In genomic region chr7:107838024-107838423, GRCh38 we compare ENCODE assay signal across 38 cellular contexts. TPM values are rescaled to one million over a fixed set of nuclear protein-coding genes. Genes with fewer than 3 reads are reported as not detected.
"Had no signal": no experiment of that assay in that cellular context is flagged by ENCODE, and none has a peak within 500 bp of the region (broad histone marks: within the 10 kb centered on the region; RNA-seq: fewer than 3 reads in every experiment).

No MANE protein-coding gene starts in this region.

- DNase-seq: activated B cell treated with CpG ODN at 0.5 μM for 24 hours; activated CD4-positive, alpha-beta memory T cell treated with anti-CD3 and anti-CD28 coated beads for 36 hours; activated CD4-positive, alpha-beta T cell treated with anti-CD3 and anti-CD28 coated beads for 4 hours; activated CD4-positive, alpha-beta T cell treated with anti-CD3 and anti-CD28 coated beads, Interleukin-2, amount 10 ng/mL, durations not matched to agents 24 days and 14 days; activated CD4-positive, alpha-beta T cell treated with anti-CD3 and anti-CD28 coated beads, Interleukin-2, amount 50 U/mL, for 1 hour; activated CD4-positive, alpha-beta T cell treated with anti-CD3 and anti-CD28 coated beads, Interleukin-2, amount 50 U/mL, for 4 hours; activated CD4-positive, CD25-positive, alpha-beta regulatory T cell treated with anti-CD3 and anti-CD28 coated beads, Interleukin-2, amount 50 U/mL, for 72 hours; activated CD8-positive, alpha-beta memory T cell treated with anti-CD3 and anti-CD28 coated beads, Interleukin-2, amount 50 U/mL, for 4 hours; activated CD8-positive, alpha-beta T cell treated with anti-CD3 and anti-CD28 coated beads for 36 hours; activated effector memory CD4-positive, alpha-beta T cell treated with anti-CD3 and anti-CD28 coated beads, Interleukin-2, amount 50 U/mL, for 16 hours; activated gamma-delta T cell treated with Interleukin-2 at 50 U/mL for 16 hours; activated naive CD4-positive, alpha-beta T cell; activated naive CD4-positive, alpha-beta T cell treated with anti-CD3 and anti-CD28 coated beads, Interleukin-2, amount 10 ng/mL, durations not matched to agents 7 days and 5 days; activated naive CD8-positive, alpha-beta T cell treated with anti-CD3 and anti-CD28 coated beads for 36 hours; activated T-cell treated with anti-CD3 and anti-CD28 coated beads for 4 hours; activated T-cell treated with anti-CD3 and anti-CD28 coated beads, Interleukin-2, amount 50 U/mL, for 1 hour; activated T-cell treated with anti-CD3 and anti-CD28 coated beads, Interleukin-2, amount 50 U/mL, for 4 hours; activated T-cell treated with anti-CD3 and anti-CD28 coated beads, Interleukin-2, amount 50 U/mL, for 72 hours; adrenal gland; amniotic stem cell; aorta; brain microvascular endothelial cell; central memory CD4-positive, alpha-beta T cell; T-helper 1 cell; T-helper 2 cell; T-helper 9 cell had no signal

- H3K9me3 ChIP-seq: adrenal gland, body of pancreas, breast epithelium had no signal

- H3K9me3 Mint-ChIP-seq: activated CD4-positive, alpha-beta memory T cell treated with anti-CD3 and anti-CD28 coated beads for 36 hours; activated naive CD4-positive, alpha-beta T cell treated with anti-CD3 and anti-CD28 coated beads, Interleukin-2, amount 50 U/mL, for 24 hours; activated T-helper 17 cell treated with anti-CD3 and anti-CD28 coated beads, Interleukin-2, amount 50 U/mL, for 72 hours had no signal

- H3K27me3 ChIP-seq: body of pancreas, breast epithelium had no signal

- H3K36me3 Mint-ChIP-seq: activated naive CD4-positive, alpha-beta T cell treated with anti-CD3 and anti-CD28 coated beads, Interleukin-2, amount 10 ng/mL, durations not matched to agents 7 days and 5 days; activated naive CD4-positive, alpha-beta T cell treated with anti-CD3 and anti-CD28 coated beads, Interleukin-2, amount 50 U/mL, for 24 hours had no signal

- FAIRE-seq: astrocyte, TTC549 had no signal

- ATAC-seq: activated CD8-positive, alpha-beta T cell treated with anti-CD3 and anti-CD28 coated beads for 36 hours; activated T-cell treated with anti-CD3 and anti-CD28 coated beads, Interleukin-2, amount 50 U/mL, for 4 hours; activated T-cell treated with anti-CD3 and anti-CD28 coated beads, Interleukin-2, amount 50 U/mL, for 72 hours; activated T-helper 17 cell treated with anti-CD3 and anti-CD28 coated beads, Interleukin-2, amount 50 U/mL, for 72 hours; body of pancreas had no signal

- H3K27ac Mint-ChIP-seq: activated B cell treated with CpG ODN at 0.5 μM for 24 hours; activated CD4-positive, alpha-beta memory T cell treated with anti-CD3 and anti-CD28 coated beads for 36 hours; activated CD4-positive, alpha-beta T cell treated with anti-CD3 and anti-CD28 coated beads, Interleukin-2, amount 10 ng/mL, durations not matched to agents 24 days and 14 days; activated CD8-positive, alpha-beta T cell treated with anti-CD3 and anti-CD28 coated beads for 36 hours; activated naive CD4-positive, alpha-beta T cell treated with anti-CD3 and anti-CD28 coated beads, Interleukin-2, amount 10 ng/mL, durations not matched to agents 7 days and 5 days; activated naive CD4-positive, alpha-beta T cell treated with anti-CD3 and anti-CD28 coated beads, Interleukin-2, amount 50 U/mL, for 24 hours; activated naive CD8-positive, alpha-beta T cell treated with anti-CD3 and anti-CD28 coated beads for 36 hours; activated T-cell treated with anti-CD3 and anti-CD28 coated beads, Interleukin-2, amount 50 U/mL, for 72 hours; activated T-helper 1 cell treated with anti-CD3 and anti-CD28 coated beads, Interleukin-12 subunit alpha, Interleukin-12 subunit beta, Interleukin-2, Interleukin-4 antibody, amounts not matched to agents 30 ng/mL and 10 ng/mL and 1 ng/mL, durations not matched to agents 14 hours and 24 hours and 36 hours; T-helper 1 cell treated with Interleukin-12 subunit alpha and Interleukin-12 subunit beta and Interleukin-4 antibody, amounts not matched to agents 30 μg/mL and 1 μg/mL, for 36 hours; T-helper 2 cell treated with Interferon-gamma antibody and Interleukin-4, amounts not matched to agents 5 μg/mL and 100 μg/mL, for 36 hours had no signal

- H3K4me3 ChIP-seq: adrenal gland, body of pancreas, breast epithelium had no signal

- H3K4me1 ChIP-seq: breast epithelium had no signal

- H3K36me3 ChIP-seq: adrenal gland, brain microvascular endothelial cell, breast epithelium had no signal

- H3K27ac ChIP-seq: adrenal gland, body of pancreas, brain microvascular endothelial cell, breast epithelium, VCaP had no signal

RNA-seq across cellular contexts. Expression of gene SLC26A3, which starts 35.0 kb away (rescaled TPM):
- total RNA-seq: activated B cell treated with CpG ODN at 0.5 μM for 24 hours; activated CD4-positive, alpha-beta memory T cell treated with anti-CD3 and anti-CD28 coated beads for 36 hours; activated CD4-positive, alpha-beta T cell treated with anti-CD3 and anti-CD28 coated beads, Interleukin-2, amount 10 ng/mL, durations not matched to agents 24 days and 14 days; activated CD8-positive, alpha-beta memory T cell treated with anti-CD3 and anti-CD28 coated beads for 36 hours; activated CD8-positive, alpha-beta T cell treated with anti-CD3 and anti-CD28 coated beads for 36 hours; activated naive CD8-positive, alpha-beta T cell treated with anti-CD3 and anti-CD28 coated beads for 36 hours; activated T-cell treated with anti-CD3 and anti-CD28 coated beads, Interleukin-2, amount 50 U/mL, for 72 hours; activated T-helper 1 cell treated with anti-CD3 and anti-CD28 coated beads, Interleukin-12 subunit alpha, Interleukin-12 subunit beta, Interleukin-2, Interleukin-4 antibody, amounts not matched to agents 30 ng/mL and 10 ng/mL and 1 ng/mL, durations not matched to agents 14 hours and 24 hours and 36 hours; activated T-helper 17 cell treated with anti-CD3 and anti-CD28 coated beads, Interleukin-2, amount 50 U/mL, for 72 hours; aorta; astrocyte; body of pancreas; cardiac septum had no signal
